10 cellular contexts compared by ENCODE assay signal in the genomic region with DNA sequence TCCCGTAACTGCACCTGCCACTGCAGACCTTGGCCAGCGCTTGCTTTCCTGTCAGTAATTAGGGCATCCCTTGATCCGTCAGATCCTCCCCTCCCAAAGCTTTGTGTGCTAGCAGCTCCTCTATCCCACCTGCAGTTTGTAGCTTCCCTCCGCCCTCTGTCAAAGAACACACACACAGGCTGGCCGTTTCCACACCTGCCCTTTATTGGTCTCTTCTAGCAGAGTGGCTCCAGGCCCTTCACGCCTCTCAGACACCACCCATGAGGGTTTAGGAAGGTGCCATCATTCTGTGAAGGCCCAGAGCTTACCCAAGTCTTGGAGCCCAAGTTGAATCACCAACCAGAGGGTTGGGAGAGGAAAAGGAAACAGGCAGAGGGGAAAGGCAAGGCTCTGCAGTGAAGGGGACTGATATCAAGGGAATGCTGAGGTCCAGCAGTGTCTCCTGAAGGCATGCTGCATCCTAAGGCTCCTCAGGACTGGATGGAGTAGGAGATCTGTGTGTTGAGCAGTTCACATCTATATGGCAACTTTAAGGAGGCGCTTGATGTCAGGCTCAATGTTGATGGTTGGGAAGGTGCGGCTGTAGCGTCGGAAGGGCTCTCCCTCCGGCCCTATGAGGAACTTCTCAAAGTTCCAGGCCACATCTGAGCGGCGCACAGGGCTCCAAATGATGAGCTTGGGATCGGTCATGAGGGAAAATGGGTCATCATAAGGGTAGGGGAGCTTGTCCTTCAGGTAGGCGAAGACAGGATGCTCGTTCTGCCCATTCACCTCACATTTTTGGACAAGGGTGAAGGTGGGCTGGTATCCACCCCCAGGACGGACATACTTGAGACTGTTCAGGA. TPM values are rescaled to one million over a fixed set of nuclear protein-coding genes. Genes with fewer than 3 reads are reported as not detected.
A peak's percentile ranks its signal among the peaks of the same experiment; 100 is the strongest.
DNase-seq lines count a peak whose midpoint lies in the region; ATAC-seq and TF ChIP-seq lines count a peak whose summit lies in the region.
"Had no signal": no experiment of that assay in that cellular context is flagged by ENCODE, and none has a peak within 500 bp of the region (broad histone marks: within the 10 kb centered on the region; RNA-seq: fewer than 3 reads in every experiment).

No MANE protein-coding gene starts in this region.

- H3K27ac ChIP-seq in hepatocyte = peak overlapping the region; percentile 74
- H3K27ac ChIP-seq in thyroid gland = no peak overlapping the region
- H3K27ac ChIP-seq: suprapubic skin had no signal

- H4K20me1 ChIP-seq in hepatocyte (ENCODE audit: insufficient read depth, poor library complexity, severe bottlenecking) = no peaks in the 10 kb centered on the region

- peaks cover 22% of the 10 kb centered on the region for H3K79me2 ChIP-seq in hepatocyte

- no peak overlapping the region for H2AFZ ChIP-seq in hepatocyte

- H3K36me3 ChIP-seq in hepatocyte (replicated peaks; ENCODE audit: insufficient read depth, low read depth) = no peaks in the 10 kb centered on the region
- peaks cover 0 to 4% of the 10 kb centered on the region in 2 donors for H3K36me3 ChIP-seq in thyroid gland

- H3K4me1 ChIP-seq in hepatocyte (ENCODE audit: insufficient read depth) (peaks cover 32% of the 10 kb centered on the region), thyroid gland (peaks cover 0 to 5% of the 10 kb centered on the region in 2 donors)

- H3K4me2 ChIP-seq in hepatocyte = peak overlapping the region; percentile 39

- ATAC-seq in GM21825 (IDR thresholded peaks at IDR 0.05; ENCODE audit: unreplicated experiment) = no peak

- TF ChIP-seq POLR2A in thyroid gland (IDR thresholded peaks at IDR 0.05) = no peak

- H3K9me3 ChIP-seq in hepatocyte (ENCODE audit: low read depth) (no peaks in the 10 kb centered on the region), thyroid gland (no peaks in the 10 kb centered on the region)
- H3K9me3 ChIP-seq: suprapubic skin had no signal

- peak; percentile 80 for DNase-seq in COR-L47 (lab: John Stamatoyannopoulos, UW)
- peak; percentile 91 for DNase-seq in NCI-H2107 treated with DMSO at 0.1 percent for 48 hours (lab: John Stamatoyannopoulos, UW; ENCODE audit: unreplicated experiment)
- DNase-seq in hepatocyte (ENCODE audit: low spot score) = no peak
- no peak for DNase-seq in putamen (ENCODE audit: low spot score)
- no peak for DNase-seq in thyroid gland
- DNase-seq: activated naive CD4-positive, alpha-beta T cell treated with anti-CD3 and anti-CD28 coated beads, Interleukin-2, amount 50 U/mL, for 16 hours; KG1 had no signal

- H3K9me2 ChIP-seq in hepatocyte (replicated peaks; ENCODE audit: insufficient read depth) = no peaks in the 10 kb centered on the region

- TF ChIP-seq CTCF in hepatocyte (IDR thresholded peaks at IDR 0.05; ENCODE audit: poor library complexity) (no peak), thyroid gland (IDR thresholded peaks at IDR 0.05) (no peak)

- H3K4me3 ChIP-seq in hepatocyte (no peak overlapping the region), thyroid gland (replicated peaks in 1 of 3) (no peak overlapping the region)
- H3K4me3 ChIP-seq: suprapubic skin had no signal

- intact Hi-C loops in thyroid gland (cut with DNase I) = no loop called here

- H3K27me3 ChIP-seq in hepatocyte (no peaks in the 10 kb centered on the region), thyroid gland (no peaks in the 10 kb centered on the region)
- H3K27me3 ChIP-seq: suprapubic skin had no signal

- 86% methylated on average over 17 of the region's 17 CpGs for WGBS in hepatocyte (ENCODE audit: low lambda C conversion rate, missing lambda C conversion rate)
- WGBS in thyroid gland, 2 donors = 95 to 96% methylated on average over 17 of the region's 17 CpGs

RNA-seq across cellular contexts. Expression of gene GPX2, which starts 3.4 kb away (rescaled TPM):
- total RNA-seq in hepatocyte (59.8 and 88.9 TPM in 2 replicates), thyroid gland (1 to 10 TPM in 1 of 4 donors, not detected in 3; 4.0 TPM)
- 75.5 and 115 TPM in 2 replicates for polyA plus RNA-seq in hepatocyte
- polyA plus RNA-seq: neural cell had no signal

RNA-seq across cellular contexts. Expression of gene CHURC1, which starts 24.9 kb away (rescaled TPM):
- 62.4 and 71.1 TPM in 2 replicates for total RNA-seq in hepatocyte
- polyA plus RNA-seq in hepatocyte = 134 TPM in 2 replicates
- total RNA-seq in thyroid gland = 10 to 100 TPM; 63.7 to 90.2 (median 71.7) TPM

RNA-seq across cellular contexts. Expression of gene RAB15, which starts 32.9 kb away (rescaled TPM):
- total RNA-seq in hepatocyte (33.8 and 34.0 TPM in 2 replicates), thyroid gland (10 to 100 TPM in 1 of 4 donors, 1 to 10 TPM in 3; 6.0 to 12.7 (median 6.3) TPM)
- 38.7 and 40.6 TPM in 2 replicates for polyA plus RNA-seq in hepatocyte

RNA-seq across cellular contexts. Expression of gene FNTB, which starts 47.5 kb away (rescaled TPM):
- 11.3 and 18.1 TPM in 2 replicates for total RNA-seq in hepatocyte
- 19.5 and 24.3 TPM in 2 replicates for polyA plus RNA-seq in hepatocyte
- 10 to 100 TPM in 3 of 4 donors, 1 to 10 TPM in 1; 7.8 to 27.0 (median 18.8) TPM for total RNA-seq in thyroid gland

RNA-seq across cellular contexts. Expression of gene SPTB, which starts 59.5 kb away (rescaled TPM):
- total RNA-seq in hepatocyte (1.1 and 2.1 TPM in 2 replicates), thyroid gland (1 to 10 TPM in 1 of 4 donors, under 1 TPM in 3; 0.33 to 1.9 (median 0.61) TPM)
- polyA plus RNA-seq in hepatocyte = 1.1 and 1.7 TPM in 2 replicates

Comparison
In these comparisons a context has a peak if more than half of its experiments do, and no peak if none do; other contexts are left out.
1. DNase-seq: peak in COR-L47 (single experiment) and NCI-H2107 treated with DMSO at 0.1 percent for 48 hours (single experiment); none in hepatocyte (single experiment), putamen (single experiment) and thyroid gland (0 of 2).
2. RNA of gene GPX2, which starts 3.4 kb away (total RNA-seq): 59.8 to 88.9 TPM in hepatocyte; 4.0 TPM in thyroid gland; every median in the first group is over 10 times any median in the second.